27 cellular contexts compared by ENCODE assay signal in the genomic region with DNA sequence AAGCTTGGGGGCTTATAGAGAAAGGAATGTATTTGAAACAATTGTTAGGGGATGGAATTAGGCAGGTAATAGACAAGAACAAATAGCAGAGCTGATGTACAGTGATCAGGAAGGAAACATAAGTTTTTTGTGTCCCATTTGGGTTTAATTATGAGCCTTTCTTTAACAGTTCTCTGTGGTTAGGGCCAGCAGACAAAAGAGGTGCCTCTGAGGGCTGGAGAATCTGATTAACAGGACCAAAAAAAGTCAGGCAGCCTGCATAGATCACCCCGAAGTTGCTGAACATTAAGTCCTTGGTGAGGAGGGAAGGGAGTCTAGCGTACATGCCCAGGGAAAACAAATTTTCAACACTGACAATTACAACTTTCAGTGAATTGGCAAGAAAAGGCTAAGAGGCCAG.
DNase-seq lines count a peak whose midpoint lies in the region; ATAC-seq, FAIRE-seq and TF ChIP-seq lines count a peak whose summit lies in the region.
"Had no signal": no experiment of that assay in that cellular context is flagged by ENCODE, and none has a peak within 500 bp of the region (broad histone marks: within the 10 kb centered on the region; RNA-seq: fewer than 3 reads in every experiment).

No MANE protein-coding gene starts in this region.

- H3K27me3 ChIP-seq in GM23338 (ENCODE audit: insufficient read depth), result no peaks in the 10 kb centered on the region
- no peaks in the 10 kb centered on the region for H3K27me3 ChIP-seq in mesendoderm (ENCODE audit: insufficient read depth, low read length, poor library complexity)
- H3K27me3 ChIP-seq in vagina, result no peaks in the 10 kb centered on the region
- H3K27me3 ChIP-seq: Peyer's patch had no signal

- no peak overlapping the region for H3K27ac ChIP-seq in GM23338 (ENCODE audit: low read depth)
- H3K27ac ChIP-seq in mesendoderm (ENCODE audit: low read depth, low read length), result no peak overlapping the region
- H3K27ac ChIP-seq in vagina, result no peak overlapping the region
- H3K27ac ChIP-seq: foreskin keratinocyte, parathyroid adenoma, Peyer's patch had no signal

- WGBS in mesendoderm (ENCODE audit: extremely low coverage, insufficient coverage, low lambda C conversion rate), result no CpG with 5 or more reads among the region's 2 CpGs

- H3K4me1 ChIP-seq in GM23338 (ENCODE audit: insufficient read depth) (peaks cover 21% of the 10 kb centered on the region; the same call in 1 of the 2 replicates), mesendoderm (ENCODE audit: control insufficient read depth, low read depth, low read length) (peaks cover 5% of the 10 kb centered on the region), vagina (peaks cover 5% of the 10 kb centered on the region)
- H3K4me1 ChIP-seq: foreskin keratinocyte, parathyroid adenoma had no signal

- H3K4me3 ChIP-seq in GM23338, result no peak overlapping the region
- no peak overlapping the region for H3K4me3 ChIP-seq in mesendoderm (ENCODE audit: low read length)
- no peak overlapping the region for H3K4me3 ChIP-seq in vagina
- H3K4me3 ChIP-seq: Peyer's patch had no signal

- H3K9me2 ChIP-seq in GM23338 (ENCODE audit: insufficient read depth), result no peaks in the 10 kb centered on the region; the same call in 1 of the 2 replicates

- H3K36me3 Mint-ChIP-seq in GM23338 (ENCODE audit: low read depth) (no peaks in the 10 kb centered on the region), brain (no peaks in the 10 kb centered on the region), type B pancreatic cell (no peaks in the 10 kb centered on the region)
- H3K36me3 Mint-ChIP-seq: activated CD8-positive, alpha-beta memory T cell treated with anti-CD3 and anti-CD28 coated beads, Interleukin-2, amount 10 ng/mL, durations not matched to agents 7 days and 5 days; CD4-positive, alpha-beta memory T cell; IgD-negative memory B cell; naive B cell had no signal

- H3F3A ChIP-seq in GM23338 (replicated peaks; ENCODE audit: low read depth), result no peaks in the 10 kb centered on the region

- no peak overlapping the region for H3K9ac ChIP-seq in mesendoderm (ENCODE audit: low read length)
- H3K9ac ChIP-seq: parathyroid adenoma had no signal

- H2BK5ac ChIP-seq in mesendoderm (ENCODE audit: low read length), result no peak overlapping the region

- TF ChIP-seq CTCF in GM23338 (conservative IDR thresholded peaks at IDR 0.05; ENCODE audit: low read depth in 2 of 2) (no peak), brain (conservative IDR thresholded peaks at IDR 0.05) (no peak), type B pancreatic cell (conservative IDR thresholded peaks at IDR 0.05) (no peak), vagina (IDR thresholded peaks at IDR 0.05) (no peak)

- H4K20me1 ChIP-seq in GM23338 (replicated peaks; ENCODE audit: insufficient read depth), result no peaks in the 10 kb centered on the region

- H2BK15ac ChIP-seq in mesendoderm (replicated peaks; ENCODE audit: low read depth), result no peak overlapping the region

- H3K4me3 Mint-ChIP-seq in GM23338 (no peak overlapping the region), brain (peak overlapping the region in 1 of 5 experiments; percentile 2), type B pancreatic cell (peak overlapping the region; percentile 30)
- H3K4me3 Mint-ChIP-seq: activated CD8-positive, alpha-beta memory T cell treated with anti-CD3 and anti-CD28 coated beads, Interleukin-2, amount 10 ng/mL, durations not matched to agents 7 days and 5 days; CD4-positive, alpha-beta memory T cell; IgD-negative memory B cell; naive B cell had no signal

- H3K18ac ChIP-seq in mesendoderm (ENCODE audit: low read length), result no peak overlapping the region

- H3K4me1 Mint-ChIP-seq in GM23338 (peaks cover 31% of the 10 kb centered on the region), brain (peaks cover 15% of the 10 kb centered on the region), type B pancreatic cell (ENCODE audit: unreplicated experiment) (peaks cover 31% of the 10 kb centered on the region)
- H3K4me1 Mint-ChIP-seq: activated CD8-positive, alpha-beta memory T cell treated with anti-CD3 and anti-CD28 coated beads, Interleukin-2, amount 10 ng/mL, durations not matched to agents 7 days and 5 days; CD4-positive, alpha-beta memory T cell; IgD-negative memory B cell; naive B cell had no signal

- H3K4me2 ChIP-seq in GM23338 (0 out of 2 replicates have a peak overlapping the region, but pooled peaks have one; percentile 19), mesendoderm (ENCODE audit: low read length) (no peak overlapping the region)

- no peaks in the 10 kb centered on the region for H3K9me3 ChIP-seq in vagina
- H3K9me3 ChIP-seq: Peyer's patch had no signal

- H4K5ac ChIP-seq in mesendoderm (ENCODE audit: low read length), result no peak overlapping the region

- H3K9me3 Mint-ChIP-seq in GM23338 (no peaks in the 10 kb centered on the region), brain (peaks cover 0 to 3% (median 0%) of the 10 kb centered on the region in 5 experiments), type B pancreatic cell (no peaks in the 10 kb centered on the region)
- H3K9me3 Mint-ChIP-seq: CD4-positive, alpha-beta memory T cell; IgD-negative memory B cell had no signal

- H3K56ac ChIP-seq in mesendoderm (ENCODE audit: low read length), result peak overlapping the region; percentile 26

- H3K4ac ChIP-seq in mesendoderm (ENCODE audit: low read depth, low read length), result no peak overlapping the region

- no peak for FAIRE-seq in HTR-8/SVneo (lab: Jason Lieb, UNC)

- ATAC-seq in GM23338, result no peak; the same call in 2 of the 3 replicates
- ATAC-seq: activated CD8-positive, alpha-beta memory T cell treated with anti-CD3 and anti-CD28 coated beads, Interleukin-2, amount 10 ng/mL, durations not matched to agents 7 days and 5 days; foreskin keratinocyte; right cardiac atrium had no signal

- TF ChIP-seq POLR2A in vagina (IDR thresholded peaks at IDR 0.05), result no peak

- H2BK120ac ChIP-seq in mesendoderm (ENCODE audit: low read depth, low read length), result no peak overlapping the region

- H3K27ac Mint-ChIP-seq in GM23338, result no peak overlapping the region
- H3K27ac Mint-ChIP-seq in brain, result peak overlapping the region in 3 of 5 experiments; percentile 20 to 83 (median 46)
- H3K27ac Mint-ChIP-seq in type B pancreatic cell, result peak overlapping the region; percentile 18
- H3K27ac Mint-ChIP-seq: activated CD8-positive, alpha-beta memory T cell treated with anti-CD3 and anti-CD28 coated beads, Interleukin-2, amount 10 ng/mL, durations not matched to agents 7 days and 5 days; CD4-positive, alpha-beta memory T cell; IgD-negative memory B cell had no signal

- H3K79me2 ChIP-seq in GM23338 (replicated peaks; ENCODE audit: insufficient read depth), result no peaks in the 10 kb centered on the region
- H3K79me2 ChIP-seq in mesendoderm (ENCODE audit: control insufficient read depth, insufficient read depth, low read length), result no peaks in the 10 kb centered on the region
- H3K79me2 ChIP-seq: parathyroid adenoma had no signal

- no peaks in the 10 kb centered on the region for H3K79me1 ChIP-seq in mesendoderm (ENCODE audit: low read length)

- no peak overlapping the region for H3K23ac ChIP-seq in mesendoderm (ENCODE audit: low read length)

- intact Hi-C loops in vagina (cut with DNase I), result no loop called here

- H2AFZ ChIP-seq in GM23338, result peak overlapping the region; percentile 63; the same call in 1 of the 2 replicates
- H2AFZ ChIP-seq: parathyroid adenoma had no signal

- DNase-seq in GM23338 (ENCODE audit: low spot score) (no peak), mesendoderm (no peak), type B pancreatic cell (ENCODE audit: extremely low spot score, unreplicated experiment) (no peak), HTR-8/SVneo (ENCODE audit: insufficient read length, low spot score) (no peak), vagina (ENCODE audit: extremely low spot score in 2 of 2) (no peak), DMS79 (lab: John Stamatoyannopoulos, UW) (no peak)
- DNase-seq: activated CD4-positive, CD25-positive, alpha-beta regulatory T cell; activated CD8-positive, alpha-beta memory T cell treated with anti-CD3 and anti-CD28 coated beads, Interleukin-2, amount 10 ng/mL, durations not matched to agents 7 days and 5 days; activated naive CD4-positive, alpha-beta T cell treated with Interleukin-2 at 50 U/mL for 16 hours; AML-193; CD4-positive, alpha-beta memory T cell; DMS 273 treated with DMSO at 0.1 percent for 48 hours; effector CD8-positive, alpha-beta T cell; foreskin keratinocyte; H7; naive B cell; NCI-H1105; NCI-H187 treated with DMSO at 0.1 percent for 48 hours; NCI-H526 treated with DMSO at 0.1 percent for 48 hours; Peyer's patch; right cardiac atrium; SIG-M5; stimulated activated CD4-positive, alpha-beta T cell treated with anti-CD3 and anti-CD28 coated beads, Interleukin-4, amount 100 ng/mL, for 1 hour; trophoblast cell had no signal

- peaks cover 2% of the 10 kb centered on the region for H3K27me3 Mint-ChIP-seq in GM23338 (ENCODE audit: insufficient read depth, low read depth, poor library complexity)
- H3K27me3 Mint-ChIP-seq in brain, result peaks cover 10% of the 10 kb centered on the region
- no peaks in the 10 kb centered on the region for H3K27me3 Mint-ChIP-seq in type B pancreatic cell

- no peak overlapping the region for H2AK5ac ChIP-seq in mesendoderm (ENCODE audit: low read length)

- H3K36me3 ChIP-seq in GM23338 (ENCODE audit: insufficient read depth) (no peaks in the 10 kb centered on the region), mesendoderm (ENCODE audit: control insufficient read depth, insufficient read depth, low read length) (no peaks in the 10 kb centered on the region), vagina (no peaks in the 10 kb centered on the region)
- H3K36me3 ChIP-seq: Peyer's patch had no signal

- H4K8ac ChIP-seq in mesendoderm (ENCODE audit: low read depth, low read length), result no peak overlapping the region

TF ChIP-seq in GM23338, 12 proteins besides CTCF, POLR2A, EP300 and RAD21 (continues in another document):
- TF ChIP-seq POLR2AphosphoS5 (IDR thresholded peaks at IDR 0.05; ENCODE audit: low read depth), result no peak
